Comparison of ENCODE assay signal across 8 cellular contexts in genomic region chr7:158811461-158811860, GRCh38. TPM values are rescaled to one million over a fixed set of nuclear protein-coding genes. Genes with fewer than 3 reads are reported as not detected.
A peak's percentile ranks its signal among the peaks of the same experiment; 100 is the strongest.
DNase-seq lines count a peak whose midpoint lies in the region; ATAC-seq and TF ChIP-seq lines count a peak whose summit lies in the region.

No MANE protein-coding gene starts in this region.

- H3K27ac Mint-ChIP-seq in activated CD8-positive, alpha-beta T cell treated with anti-CD3 and anti-CD28 coated beads, Interleukin-2, amount 10 ng/mL, durations not matched to agents 7 days and 5 days = peak overlapping the region; percentile 90

- no peak overlapping the region for H3K4me3 ChIP-seq in A673 (ENCODE audit: low read depth, low read length, poor library complexity, severe bottlenecking)

- H3K9me3 Mint-ChIP-seq in activated CD8-positive, alpha-beta T cell treated with anti-CD3 and anti-CD28 coated beads, Interleukin-2, amount 10 ng/mL, durations not matched to agents 7 days and 5 days (ENCODE audit: insufficient read depth) = no peaks in the 10 kb centered on the region

- peaks cover 83% of the 10 kb centered on the region for H3K4me1 Mint-ChIP-seq in activated CD8-positive, alpha-beta T cell treated with anti-CD3 and anti-CD28 coated beads, Interleukin-2, amount 10 ng/mL, durations not matched to agents 7 days and 5 days (ENCODE audit: low read depth)

- POLR2A ChIA-PET in activated CD8-positive, alpha-beta T cell treated with anti-CD3 and anti-CD28 coated beads, Interleukin-2, amount 10 ng/mL, durations not matched to agents 7 days and 5 days (lab: Charles Lee) = interaction anchor here (0.7 to 3.0 kb wide), 5 partner anchors 12 to 155 kb away, joined by 3 to 29 read pairs (median 7); partner anchors contain the start of gene NCAPG2
- POLR2A ChIA-PET in A673 (lab: Charles Lee; ENCODE audit: low non-redundant PET) = no interaction called here

- H3K4me1 ChIP-seq in A673 (ENCODE audit: insufficient read depth, low read length, poor library complexity, severe bottlenecking) = peaks cover 20% of the 10 kb centered on the region

- H3K27me3 Mint-ChIP-seq in activated CD8-positive, alpha-beta T cell treated with anti-CD3 and anti-CD28 coated beads, Interleukin-2, amount 10 ng/mL, durations not matched to agents 7 days and 5 days (ENCODE audit: low read depth) = no peaks in the 10 kb centered on the region

- ATAC-seq in activated CD8-positive, alpha-beta T cell treated with anti-CD3 and anti-CD28 coated beads, Interleukin-2, amount 10 ng/mL, durations not matched to agents 7 days and 5 days = peak; percentile 20

- intact Hi-C loops in A673 (cut with micrococcal nuclease; ENCODE audit: unreplicated experiment) = no loop called here

- H3K27ac ChIP-seq in A673 (ENCODE audit: low read depth, low read length, poor library complexity, severe bottlenecking) = no peak overlapping the region

- no peaks in the 10 kb centered on the region for H3K27me3 ChIP-seq in A673 (replicated peaks; ENCODE audit: insufficient read depth, low read depth, low read length, poor library complexity)

- DNase-seq in GM03348 (ENCODE audit: low spot score) (peak; percentile 50), fibroblast of peridontal ligament (ENCODE audit: extremely low read depth) (peak; percentile 57), GM19240 (ENCODE audit: insufficient read length, low spot score) (no peak), hypothalamus (lab: John Stamatoyannopoulos, UW) (no peak), A673 (ENCODE audit: low spot score) (no peak), NCI-H1694 treated with DMSO at 0.1 percent for 48 hours (lab: John Stamatoyannopoulos, UW) (no peak)
- DNase-seq in activated CD8-positive, alpha-beta T cell treated with anti-CD3 and anti-CD28 coated beads, Interleukin-2, amount 10 ng/mL, durations not matched to agents 7 days and 5 days = no peak
- peak; percentile 35 to 47 for DNase-seq in stimulated activated CD4-positive, alpha-beta T cell treated with anti-CD3 and anti-CD28 coated beads, Interleukin-1b, Interleukin-23, amount 100 ng/mL, for 4 hours (ENCODE audit: low read depth in 2 of 2)

- no peaks in the 10 kb centered on the region for H3K9me3 ChIP-seq in A673 (ENCODE audit: low read depth, low read length, poor library complexity, severe bottlenecking)

- H3K36me3 ChIP-seq in A673 (ENCODE audit: insufficient read depth, low read length, poor library complexity, severe bottlenecking) = no peaks in the 10 kb centered on the region

- no peak for TF ChIP-seq CTCF in A673 (conservative IDR thresholded peaks at IDR 0.05; ENCODE audit: low read depth, low read length)

- no TSS peak for BruUV-seq in A673 (replicated peaks; lab: Mats Ljungman, UMichigan)

- CTCF ChIA-PET in activated CD8-positive, alpha-beta T cell treated with anti-CD3 and anti-CD28 coated beads, Interleukin-2, amount 10 ng/mL, durations not matched to agents 7 days and 5 days (lab: Charles Lee) = interaction anchor here (1.0 to 4.0 kb wide), 8 partner anchors 9 to 165 kb away, joined by 3 to 14 read pairs (median 3); no protein-coding TSS in a partner anchor
- CTCF ChIA-PET in A673 (lab: Charles Lee) = no interaction called here

- peak overlapping the region; percentile 53 for H3K4me3 Mint-ChIP-seq in activated CD8-positive, alpha-beta T cell treated with anti-CD3 and anti-CD28 coated beads, Interleukin-2, amount 10 ng/mL, durations not matched to agents 7 days and 5 days

- peaks cover 77% of the 10 kb centered on the region for H3K36me3 Mint-ChIP-seq in activated CD8-positive, alpha-beta T cell treated with anti-CD3 and anti-CD28 coated beads, Interleukin-2, amount 10 ng/mL, durations not matched to agents 7 days and 5 days (ENCODE audit: low read depth)

RNA-seq across cellular contexts. Expression of gene ESYT2, which starts 17.8 kb away (rescaled TPM):
- total RNA-seq in activated CD8-positive, alpha-beta T cell treated with anti-CD3 and anti-CD28 coated beads, Interleukin-2, amount 10 ng/mL, durations not matched to agents 7 days and 5 days = 10 to 100 TPM; 85.0 to 85.9 TPM
- 33.3 and 37.5 TPM in 2 replicates for total RNA-seq in A673 (2021)

RNA-seq across cellular contexts. Expression of gene DYNC2I1, which starts 44.9 kb away (rescaled TPM):
- 10 to 100 TPM; 17.4 to 18.9 TPM for total RNA-seq in activated CD8-positive, alpha-beta T cell treated with anti-CD3 and anti-CD28 coated beads, Interleukin-2, amount 10 ng/mL, durations not matched to agents 7 days and 5 days
- total RNA-seq in A673 (2021) = 20.1 and 20.7 TPM in 2 replicates

Comparison
In these comparisons a context has a peak if more than half of its experiments do, and no peak if none do; other contexts are left out.
1. DNase-seq: peak in GM03348 (single experiment), fibroblast of peridontal ligament (single experiment) and stimulated activated CD4-positive, alpha-beta T cell treated with anti-CD3 and anti-CD28 coated beads, Interleukin-1b, Interleukin-23, amount 100 ng/mL, for 4 hours (2 of 2); none in activated CD8-positive, alpha-beta T cell treated with anti-CD3 and anti-CD28 coated beads, Interleukin-2, amount 10 ng/mL, durations not matched to agents 7 days and 5 days (single experiment), GM19240 (single experiment), hypothalamus (0 of 51), A673 (single experiment) and NCI-H1694 treated with DMSO at 0.1 percent for 48 hours (single experiment).